Comparison of ENCODE assay signal across 14 cellular contexts in genomic region chr17:73874008-73874407, GRCh38.
DNase-seq lines count a peak whose midpoint lies in the region; ATAC-seq and TF ChIP-seq lines count a peak whose summit lies in the region.
"Had no signal": no experiment of that assay in that cellular context is flagged by ENCODE, and none has a peak within 500 bp of the region (broad histone marks: within the 10 kb centered on the region; RNA-seq: fewer than 3 reads in every experiment).

No MANE protein-coding gene starts in this region.

- H3K4me1 Mint-ChIP-seq in immature natural killer cell = no peaks in the 10 kb centered on the region

- TF ChIP-seq CTCF in GM10248 (IDR thresholded peaks at IDR 0.05; ENCODE audit: control extremely low read depth, extremely low read depth, low read depth, missing control alignments) (no peak), epithelial cell of esophagus (IDR thresholded peaks at IDR 0.05; ENCODE audit: insufficient read depth, low read depth, low read length, missing control alignments) (no peak)

- ATAC-seq in GM19023 (IDR thresholded peaks at IDR 0.05; ENCODE audit: unreplicated experiment) = peak; percentile 82
- peak; percentile 82 for ATAC-seq in HG02870 (IDR thresholded peaks at IDR 0.05; ENCODE audit: unreplicated experiment)
- ATAC-seq: activated T-cell treated with anti-CD3 and anti-CD28 coated beads, Interleukin-2, amount 50 U/mL, for 4 hours; gastrocnemius medialis had no signal

- POLR2A ChIA-PET in GM10248 (lab: Yijun Ruan, JAX) = no interaction called here

- DNase-seq in GM10248 (ENCODE audit: extremely low spot score) (peak; percentile 60), epithelial cell of esophagus (ENCODE audit: low read depth) (peak; percentile 30), DMS153 treated with DMSO at 0.1 percent for 48 hours (lab: John Stamatoyannopoulos, UW; ENCODE audit: unreplicated experiment) (no peak), NCI-H1417 (lab: John Stamatoyannopoulos, UW) (no peak), NCI-H1092 (lab: John Stamatoyannopoulos, UW) (no peak), immature natural killer cell (no peak)
- DNase-seq: activated T-cell treated with anti-CD3 and anti-CD28 coated beads, Interleukin-2, amount 50 U/mL, for 4 hours; gastrocnemius medialis; NCI-H2227 treated with DMSO at 0.1 percent for 48 hours; OCI-M1; stimulated activated CD4-positive, alpha-beta T cell treated with anti-CD3 and anti-CD28 coated beads, Interleukin-2, amount 100 ng/mL, for 48 hours; stimulated activated naive CD4-positive, alpha-beta T cell treated with Interleukin-2 at 50 U/mL for 16 hours had no signal

- no peak overlapping the region for H3K27ac Mint-ChIP-seq in immature natural killer cell

- peaks cover 1 to 4% (median 2%) of the 10 kb centered on the region in 3 donors for H3K27me3 Mint-ChIP-seq in immature natural killer cell (ENCODE audit: low read depth in 3 of 3)

- peaks cover 0 to 1% (median 0%) of the 10 kb centered on the region in 6 donors for H3K9me3 Mint-ChIP-seq in immature natural killer cell
- H3K9me3 Mint-ChIP-seq: activated T-cell treated with anti-CD3 and anti-CD28 coated beads, Interleukin-2, amount 50 U/mL, for 4 hours had no signal

- no peak overlapping the region for H3K4me3 Mint-ChIP-seq in immature natural killer cell
- H3K4me3 Mint-ChIP-seq: activated T-cell treated with anti-CD3 and anti-CD28 coated beads, Interleukin-2, amount 50 U/mL, for 4 hours had no signal

- CTCF ChIA-PET in GM10248 (lab: Yijun Ruan, JAX) = interaction anchor here (0.8 kb wide), 1 partner anchor 13 kb away, joined by 3 read pairs; no protein-coding TSS in a partner anchor

- H3K36me3 Mint-ChIP-seq in immature natural killer cell = no peaks in the 10 kb centered on the region

- no peak overlapping the region for H3K4me3 ChIP-seq in epithelial cell of esophagus (ENCODE audit: low read length)
- H3K4me3 ChIP-seq: gastrocnemius medialis had no signal

Comparison
In these comparisons a context has a peak if more than half of its experiments do, and no peak if none do; other contexts are left out.
1. DNase-seq: peak in GM10248 (single experiment) and epithelial cell of esophagus (single experiment); none in DMS153 treated with DMSO at 0.1 percent for 48 hours (single experiment), NCI-H1417 (0 of 3), NCI-H1092 (single experiment) and immature natural killer cell (0 of 3).